In the genomic region with DNA sequence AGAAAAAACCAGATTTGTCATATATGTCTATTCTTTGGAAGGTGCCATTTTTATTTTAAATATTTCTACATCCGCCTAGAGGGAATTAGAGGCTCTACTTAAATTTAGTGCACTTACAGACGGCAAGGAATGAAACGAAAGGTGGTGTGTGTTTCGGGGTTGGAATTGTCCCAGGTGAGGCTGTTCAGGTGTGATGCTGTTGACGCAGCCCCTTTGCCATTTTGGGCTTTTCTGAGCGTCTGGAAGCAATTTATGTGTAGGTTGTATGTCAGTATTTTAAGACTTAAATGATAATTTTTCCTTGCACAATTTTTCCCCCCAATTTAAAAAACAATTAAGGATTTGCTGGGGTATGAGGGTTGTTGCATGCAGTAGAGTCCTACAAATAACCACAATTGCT, we compare ENCODE assay signal across 9 cellular contexts. TPM values are rescaled to one million over a fixed set of nuclear protein-coding genes. Genes with fewer than 3 reads are reported as not detected.
DNase-seq lines count a peak whose midpoint lies in the region; ATAC-seq and TF ChIP-seq lines count a peak whose summit lies in the region.
"Had no signal": no experiment of that assay in that cellular context is flagged by ENCODE, and none has a peak within 500 bp of the region (broad histone marks: within the 10 kb centered on the region; RNA-seq: fewer than 3 reads in every experiment).

No MANE protein-coding gene starts in this region.

- DNase-seq in H7: peak; percentile 10
- no peak for DNase-seq in right cardiac atrium
- no peak for DNase-seq in globus pallidus (ENCODE audit: low spot score)
- no peak for DNase-seq in hypothalamus (lab: John Stamatoyannopoulos, UW)
- no peak for DNase-seq in NCI-H446 treated with DMSO at 0.1 percent for 48 hours (lab: John Stamatoyannopoulos, UW)
- DNase-seq: foreskin melanocyte had no signal

- WGBS in right cardiac atrium: 46% methylated on average over 6 of the region's 6 CpGs

- H3K27me3 ChIP-seq in H7 (ENCODE audit: control insufficient read depth, insufficient read depth, low read length): no peaks in the 10 kb centered on the region
- no peaks in the 10 kb centered on the region for H3K27me3 ChIP-seq in right cardiac atrium (ENCODE audit: control insufficient read depth, insufficient read depth)
- no peaks in the 10 kb centered on the region for H3K27me3 ChIP-seq in skeletal muscle tissue (ENCODE audit: control insufficient read depth in 3 of 3, insufficient read depth in 3 of 3, low read length in 3 of 3)

- no peak for TF ChIP-seq CTCF in VCaP (conservative IDR thresholded peaks at IDR 0.05)

- H3K27ac ChIP-seq in VCaP (peak overlapping the region; percentile 98; the same call in 1 of the 2 replicates), right cardiac atrium (ENCODE audit: low read length) (no peak overlapping the region), skeletal muscle tissue (ENCODE audit: low read depth, low read length) (no peak overlapping the region)

- H3K36me3 ChIP-seq in H7 (replicated peaks; ENCODE audit: control insufficient read depth, insufficient read depth, low read length) (peaks cover 2% of the 10 kb centered on the region; the same call in 1 of the 2 replicates), skeletal muscle tissue (ENCODE audit: control insufficient read depth in 3 of 3, insufficient read depth in 3 of 3, low read length in 3 of 3) (peaks cover 0 to 3% (median 0%) of the 10 kb centered on the region in 3 donors)

- H3K9me3 ChIP-seq in right cardiac atrium (ENCODE audit: control insufficient read depth, low read length): no peaks in the 10 kb centered on the region
- no peaks in the 10 kb centered on the region for H3K9me3 ChIP-seq in skeletal muscle tissue (ENCODE audit: control insufficient read depth in 3 of 3, low read length in 3 of 3)

- H3K4me1 ChIP-seq in right cardiac atrium (ENCODE audit: control insufficient read depth, insufficient read depth, low read length): peaks cover 29% of the 10 kb centered on the region
- peaks cover 49 to 62% (median 56%) of the 10 kb centered on the region in 3 donors for H3K4me1 ChIP-seq in skeletal muscle tissue (ENCODE audit: control insufficient read depth in 3 of 3, insufficient read depth in 3 of 3, low read length in 3 of 3)

- peak overlapping the region; percentile 59 for H3K4me3 ChIP-seq in H7 (ENCODE audit: insufficient read depth, low read depth, low read length)
- peak overlapping the region; percentile 94 for H3K4me3 ChIP-seq in right cardiac atrium (ENCODE audit: low read length)
- H3K4me3 ChIP-seq in skeletal muscle tissue (ENCODE audit: low read length in 3 of 3): peak overlapping the region; percentile 70 to 79 (median 75)

- intact Hi-C loops in right cardiac atrium (cut with DNase I): loop anchor here in 2 of 4 donors (5.0 to 10.0 kb wide), 2 partner anchors 83 to 90 kb away; a partner anchor contains a TSS

- ATAC-seq in right cardiac atrium: no peak
- ATAC-seq in HG03457 (IDR thresholded peaks at IDR 0.05; ENCODE audit: unreplicated experiment): no peak

- peak overlapping the region; percentile 57 to 79 (median 68) for H3K9ac ChIP-seq in skeletal muscle tissue (ENCODE audit: low read depth in 1 of 3, low read length in 3 of 3)

RNA-seq across cellular contexts. Expression of a gene that starts 2.0 kb away (rescaled TPM):
- 10.2 and 12.7 TPM in 2 replicates for total RNA-seq in H7 (2014; rRNA removed; shearing (Covaris generic))
- total RNA-seq in right cardiac atrium (10 to 100 TPM; 11.2 to 14.5 (median 12.3) TPM), skeletal muscle tissue (15.1 TPM)
- polyA plus RNA-seq in right cardiac atrium: 4.7 TPM
